ENCODE assay signal across 19 cellular contexts in genomic region chr20:18645196-18645745, GRCh38. TPM values are rescaled to one million over a fixed set of nuclear protein-coding genes. Genes with fewer than 3 reads are reported as not detected.
DNase-seq lines count a peak whose midpoint lies in the region; ATAC-seq and TF ChIP-seq lines count a peak whose summit lies in the region.
"Had no signal": no experiment of that assay in that cellular context is flagged by ENCODE, and none has a peak within 500 bp of the region (broad histone marks: within the 10 kb centered on the region; RNA-seq: fewer than 3 reads in every experiment).

No MANE protein-coding gene starts in this region.

- no peak for TF ChIP-seq RAD21 in SK-N-SH (IDR thresholded peaks at IDR 0.05; ENCODE audit: low read length)

- H4K20me1 ChIP-seq in SK-N-SH (ENCODE audit: insufficient read depth) = no peaks in the 10 kb centered on the region

- peak overlapping the region in 1 of 2 experiments; percentile 13; a peak in 1 of 4 replicates for H3K27ac ChIP-seq in SK-N-SH (ENCODE audit: low read depth in 2 of 2, low read length in 1 of 2)
- H3K27ac ChIP-seq: 22Rv1, Peyer's patch had no signal

- POLR2A ChIA-PET in SK-N-SH (lab: Yijun Ruan, JAX) = no interaction called here

- H3K79me2 ChIP-seq in SK-N-SH (ENCODE audit: insufficient read depth) = no peaks in the 10 kb centered on the region

- H3K9ac ChIP-seq in SK-N-SH = no peak overlapping the region

- H3K9me2 ChIP-seq in SK-N-SH = no peaks in the 10 kb centered on the region

- H3K36me3 ChIP-seq in SK-N-SH (replicated peaks in 1 of 2; ENCODE audit: control insufficient read depth in 1 of 2, insufficient read depth in 2 of 2, low read length in 1 of 2) (no peaks in the 10 kb centered on the region), H7 (replicated peaks; ENCODE audit: control insufficient read depth, insufficient read depth, low read length) (no peaks in the 10 kb centered on the region; the same call in 1 of the 2 replicates)
- H3K36me3 ChIP-seq: Peyer's patch had no signal

- WGBS in SK-N-SH (ENCODE audit: low lambda C conversion rate) = 84% methylated on average over 3 of the region's 3 CpGs

- peaks cover 15% of the 10 kb centered on the region for H3K36me3 Mint-ChIP-seq in memory B cell

- H2AFZ ChIP-seq in SK-N-SH (ENCODE audit: low read depth) = no peak overlapping the region

- H3K27ac Mint-ChIP-seq in memory B cell = peak overlapping the region; percentile 35
- H3K27ac Mint-ChIP-seq: HFFc6 had no signal

- no peaks in the 10 kb centered on the region for H3K27me3 ChIP-seq in SK-N-SH (ENCODE audit: insufficient read depth)
- H3K27me3 ChIP-seq in H7 (ENCODE audit: control insufficient read depth, insufficient read depth, low read length) = no peaks in the 10 kb centered on the region
- H3K27me3 ChIP-seq: Peyer's patch had no signal

- DNase-seq in SK-N-SH (no peak), amniotic epithelial cell (ENCODE audit: low read depth) (peak; percentile 57), memory B cell (ENCODE audit: low spot score in 2 of 2) (no peak), H7 (no peak), putamen (ENCODE audit: low spot score) (no peak), NCI-H2029 treated with DMSO at 0.1 percent for 48 hours (lab: John Stamatoyannopoulos, UW) (no peak)
- DNase-seq: C1 segment of cervical spinal cord, DMS79 treated with DMSO at 0.1 percent for 48 hours, GF-D8, HFFc6, Kasumi-1, MM.1S, NCI-H1092 treated with DMSO at 0.1 percent for 48 hours, NCI-H510A treated with DMSO at 0.1 percent for 48 hours, Peyer's patch had no signal

- no peak for TF ChIP-seq EP300 in SK-N-SH (IDR thresholded peaks at IDR 0.05; ENCODE audit: borderline replicate concordance in 1 of 2, low read depth in 1 of 2, low read length in 1 of 2)

- H3K4me1 ChIP-seq in SK-N-SH (ENCODE audit: control insufficient read depth in 1 of 2, insufficient read depth in 2 of 2, low read depth in 1 of 2, low read length in 1 of 2) = peaks cover 0 to 1% of the 10 kb centered on the region in 2 experiments; a peak in 1 of 4 replicates
- H3K4me1 ChIP-seq: Peyer's patch had no signal

- TF ChIP-seq CTCF in SK-N-SH (IDR thresholded peaks at IDR 0.05) = no peak

- H3F3A ChIP-seq in SK-N-SH (replicated peaks; ENCODE audit: insufficient read depth) = no peaks in the 10 kb centered on the region

- H3K4me3 ChIP-seq in SK-N-SH (ENCODE audit: low read depth in 2 of 2, low read length in 1 of 2) (no peak overlapping the region), H7 (ENCODE audit: insufficient read depth, low read depth, low read length) (no peak overlapping the region)
- H3K4me3 ChIP-seq: Peyer's patch had no signal

- H3K4me3 Mint-ChIP-seq in memory B cell = no peak overlapping the region
- H3K4me3 Mint-ChIP-seq: HFFc6 had no signal

- H3K4me2 ChIP-seq in SK-N-SH = peak overlapping the region; percentile 18; the same call in 1 of the 2 replicates

- no peaks in the 10 kb centered on the region for H3K27me3 Mint-ChIP-seq in memory B cell

- H3K4me1 Mint-ChIP-seq in memory B cell = peaks cover 16% of the 10 kb centered on the region

- CTCF ChIA-PET in SK-N-SH (lab: Yijun Ruan, JAX) = no interaction called here

- no peak; the same call in 2 of the 3 replicates for ATAC-seq in SK-N-SH treated with all-trans-retinoic acid at 6 μM for 48 hours
- ATAC-seq in memory B cell (ENCODE audit: low read depth) = no peak
- no peak for ATAC-seq in HG02759 (IDR thresholded peaks at IDR 0.05; ENCODE audit: unreplicated experiment)
- ATAC-seq: Right ventricle myocardium inferior had no signal

- H3K9me3 Mint-ChIP-seq in memory B cell = no peaks in the 10 kb centered on the region
- H3K9me3 Mint-ChIP-seq: HFFc6 had no signal

- H3K9me3 ChIP-seq in SK-N-SH = no peaks in the 10 kb centered on the region
- H3K9me3 ChIP-seq: Peyer's patch had no signal

TF ChIP-seq in SK-N-SH, 30 proteins besides CTCF, POLR2A, EP300 and RAD21:
- TF ChIP-seq, protein P1, sequence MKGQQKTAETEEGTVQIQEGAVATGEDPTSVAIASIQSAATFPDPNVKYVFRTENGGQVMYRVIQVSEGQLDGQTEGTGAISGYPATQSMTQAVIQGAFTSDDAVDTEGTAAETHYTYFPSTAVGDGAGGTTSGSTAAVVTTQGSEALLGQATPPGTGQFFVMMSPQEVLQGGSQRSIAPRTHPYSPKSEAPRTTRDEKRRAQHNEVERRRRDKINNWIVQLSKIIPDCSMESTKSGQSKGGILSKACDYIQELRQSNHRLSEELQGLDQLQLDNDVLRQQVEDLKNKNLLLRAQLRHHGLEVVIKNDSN (IDR thresholded peaks at IDR 0.05; ENCODE audit: borderline replicate concordance, low read depth) = no peak
- TF ChIP-seq GATA2 (CRISPR knock-in tag; IDR thresholded peaks at IDR 0.05) (no peak), TCF12 (IDR thresholded peaks at IDR 0.05) (no peak), RCOR1 (IDR thresholded peaks at IDR 0.05; ENCODE audit: low read length) (no peak), GABPA (IDR thresholded peaks at IDR 0.05; ENCODE audit: low read depth) (no peak), NRF1 (IDR thresholded peaks at IDR 0.05; ENCODE audit: low read depth, low read length) (no peak), PBX3 (IDR thresholded peaks at IDR 0.05) (no peak), EZH2phosphoT487 (IDR thresholded peaks at IDR 0.05; ENCODE audit: borderline replicate concordance, low read depth) (no peak), FOXJ3 (CRISPR knock-in tag; IDR thresholded peaks at IDR 0.05) (no peak), MEF2A (IDR thresholded peaks at IDR 0.05; ENCODE audit: borderline replicate concordance, low read depth) (no peak), TEAD4 (IDR thresholded peaks at IDR 0.05; ENCODE audit: borderline replicate concordance, insufficient read depth) (no peak)

TF ChIP-seq in SK-N-SH treated with all-trans-retinoic acid at 6 μM for 48 hours, 23 proteins besides CTCF, POLR2A, EP300 and RAD21:
- TF ChIP-seq, protein P2, sequence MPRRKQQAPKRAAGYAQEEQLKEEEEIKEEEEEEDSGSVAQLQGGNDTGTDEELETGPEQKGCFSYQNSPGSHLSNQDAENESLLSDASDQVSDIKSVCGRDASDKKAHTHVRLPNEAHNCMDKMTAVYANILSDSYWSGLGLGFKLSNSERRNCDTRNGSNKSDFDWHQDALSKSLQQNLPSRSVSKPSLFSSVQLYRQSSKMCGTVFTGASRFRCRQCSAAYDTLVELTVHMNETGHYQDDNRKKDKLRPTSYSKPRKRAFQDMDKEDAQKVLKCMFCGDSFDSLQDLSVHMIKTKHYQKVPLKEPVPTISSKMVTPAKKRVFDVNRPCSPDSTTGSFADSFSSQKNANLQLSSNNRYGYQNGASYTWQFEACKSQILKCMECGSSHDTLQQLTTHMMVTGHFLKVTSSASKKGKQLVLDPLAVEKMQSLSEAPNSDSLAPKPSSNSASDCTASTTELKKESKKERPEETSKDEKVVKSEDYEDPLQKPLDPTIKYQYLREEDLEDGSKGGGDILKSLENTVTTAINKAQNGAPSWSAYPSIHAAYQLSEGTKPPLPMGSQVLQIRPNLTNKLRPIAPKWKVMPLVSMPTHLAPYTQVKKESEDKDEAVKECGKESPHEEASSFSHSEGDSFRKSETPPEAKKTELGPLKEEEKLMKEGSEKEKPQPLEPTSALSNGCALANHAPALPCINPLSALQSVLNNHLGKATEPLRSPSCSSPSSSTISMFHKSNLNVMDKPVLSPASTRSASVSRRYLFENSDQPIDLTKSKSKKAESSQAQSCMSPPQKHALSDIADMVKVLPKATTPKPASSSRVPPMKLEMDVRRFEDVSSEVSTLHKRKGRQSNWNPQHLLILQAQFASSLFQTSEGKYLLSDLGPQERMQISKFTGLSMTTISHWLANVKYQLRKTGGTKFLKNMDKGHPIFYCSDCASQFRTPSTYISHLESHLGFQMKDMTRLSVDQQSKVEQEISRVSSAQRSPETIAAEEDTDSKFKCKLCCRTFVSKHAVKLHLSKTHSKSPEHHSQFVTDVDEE (CRISPR knock-in tag; IDR thresholded peaks at IDR 0.05) = no peak
- TF ChIP-seq, protein P3, sequence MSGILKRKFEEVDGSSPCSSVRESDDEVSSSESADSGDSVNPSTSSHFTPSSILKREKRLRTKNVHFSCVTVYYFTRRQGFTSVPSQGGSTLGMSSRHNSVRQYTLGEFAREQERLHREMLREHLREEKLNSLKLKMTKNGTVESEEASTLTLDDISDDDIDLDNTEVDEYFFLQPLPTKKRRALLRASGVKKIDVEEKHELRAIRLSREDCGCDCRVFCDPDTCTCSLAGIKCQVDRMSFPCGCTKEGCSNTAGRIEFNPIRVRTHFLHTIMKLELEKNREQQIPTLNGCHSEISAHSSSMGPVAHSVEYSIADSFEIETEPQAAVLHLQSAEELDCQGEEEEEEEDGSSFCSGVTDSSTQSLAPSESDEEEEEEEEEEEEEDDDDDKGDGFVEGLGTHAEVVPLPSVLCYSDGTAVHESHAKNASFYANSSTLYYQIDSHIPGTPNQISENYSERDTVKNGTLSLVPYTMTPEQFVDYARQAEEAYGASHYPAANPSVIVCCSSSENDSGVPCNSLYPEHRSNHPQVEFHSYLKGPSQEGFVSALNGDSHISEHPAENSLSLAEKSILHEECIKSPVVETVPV (CRISPR knock-in tag; IDR thresholded peaks at IDR 0.05) = no peak
- TF ChIP-seq ZFP3 (CRISPR knock-in tag; IDR thresholded peaks at IDR 0.05) = no peak
- TF ChIP-seq GLIS3 (CRISPR knock-in tag; IDR thresholded peaks at IDR 0.05) = no peak
- no peak for TF ChIP-seq BACH2 (CRISPR knock-in tag; IDR thresholded peaks at IDR 0.05; ENCODE audit: borderline replicate concordance)
- no peak for TF ChIP-seq ESRRG (CRISPR knock-in tag; IDR thresholded peaks at IDR 0.05)

RNA-seq across cellular contexts. Expression of gene DTD1, which starts 57.4 kb away (rescaled TPM):
- 73.6 and 81.1 TPM in 2 replicates for polyA plus RNA-seq in SK-N-SH (2012; rRNA removed)
- polyA plus RNA-seq in SK-N-SH (2012; cell fraction: cytosol; rRNA removed) = 91.2 and 93.9 TPM in 2 replicates
- polyA plus RNA-seq in SK-N-SH (2012; cell fraction: nucleus; rRNA removed) = 25.1 and 27.8 TPM in 2 replicates
- 54.2 and 54.8 TPM in 2 replicates for total RNA-seq in H7 (2014; rRNA removed; shearing (Covaris generic))
